In the genomic region with DNA sequence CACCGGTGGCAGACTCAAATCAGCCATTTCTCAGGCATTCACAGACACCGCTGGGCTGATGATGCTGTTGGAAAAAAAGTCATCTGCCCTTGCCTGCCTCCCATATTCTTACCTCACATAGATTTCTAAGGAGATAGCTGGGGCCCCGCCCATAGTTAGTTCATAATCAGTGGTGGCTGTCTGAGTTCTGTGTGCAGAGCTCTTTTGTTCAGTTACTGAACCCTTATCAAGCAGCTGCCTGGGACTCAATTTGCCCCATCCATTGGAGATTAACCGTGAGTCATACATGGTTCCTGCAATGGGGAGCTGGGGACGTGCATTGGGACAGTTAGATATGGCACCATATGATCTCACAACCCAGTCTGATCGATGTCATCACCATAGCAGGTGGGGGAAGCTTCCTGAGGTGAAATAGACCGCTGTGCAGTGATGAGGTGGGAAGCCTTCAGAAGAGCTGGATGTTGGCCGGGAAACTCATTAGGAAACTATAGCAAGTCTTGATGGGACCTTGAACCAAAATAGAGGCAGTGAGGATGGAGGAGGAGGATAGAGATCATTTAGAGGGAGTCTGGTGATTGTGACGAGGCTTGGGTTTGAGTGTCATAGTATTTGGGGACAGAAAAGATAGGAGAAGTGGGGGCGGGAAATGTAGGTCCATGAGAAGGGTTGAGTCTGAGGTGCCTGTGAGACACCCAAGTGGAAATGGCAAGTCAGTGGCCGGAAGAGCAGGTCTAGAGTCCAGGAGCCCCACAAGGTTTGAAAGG, we compare ENCODE assay signal across 25 cellular contexts.
DNase-seq lines count a peak whose midpoint lies in the region; ATAC-seq and TF ChIP-seq lines count a peak whose summit lies in the region.
"Had no signal": no experiment of that assay in that cellular context is flagged by ENCODE, and none has a peak within 500 bp of the region (broad histone marks: within the 10 kb centered on the region; RNA-seq: fewer than 3 reads in every experiment).

No MANE protein-coding gene starts in this region.

- no peaks in the 10 kb centered on the region for H3K27me3 ChIP-seq in CD8-positive, alpha-beta memory T cell (ENCODE audit: insufficient read depth, low read length, poor library complexity, severe bottlenecking)
- no peaks in the 10 kb centered on the region for H3K27me3 ChIP-seq in hepatocyte
- H3K27me3 ChIP-seq: SJSA1 had no signal

- peak overlapping the region; percentile 38 for H3K27ac ChIP-seq in CD8-positive, alpha-beta memory T cell (ENCODE audit: low read depth, low read length)
- no peak overlapping the region for H3K27ac ChIP-seq in hepatocyte
- H3K27ac ChIP-seq: A549, SJSA1 had no signal

- WGBS in hepatocyte (ENCODE audit: low lambda C conversion rate, missing lambda C conversion rate), result 85% methylated on average over 11 of the region's 11 CpGs

- H3K9me2 ChIP-seq in hepatocyte (replicated peaks; ENCODE audit: insufficient read depth), result no peaks in the 10 kb centered on the region

- H2AFZ ChIP-seq in hepatocyte, result no peak overlapping the region
- H2AFZ ChIP-seq: GM23338 had no signal

- ATAC-seq in activated naive CD8-positive, alpha-beta T cell treated with anti-CD3 and anti-CD28 coated beads, Interleukin-2, amount 50 U/mL, for 24 hours, result peak; percentile 43
- no peak for ATAC-seq in left cardiac atrium
- ATAC-seq: A549, GM23338, Right ventricle myocardium inferior had no signal

- CTCF ChIA-PET in CD8-positive, alpha-beta memory T cell (lab: Charles Lee), result no interaction called here

- no peak for TF ChIP-seq CTCF in hepatocyte (IDR thresholded peaks at IDR 0.05; ENCODE audit: poor library complexity)

- H3K4me3 ChIP-seq in CD8-positive, alpha-beta memory T cell (ENCODE audit: low read length), result no peak overlapping the region
- no peak overlapping the region for H3K4me3 ChIP-seq in hepatocyte
- H3K4me3 ChIP-seq: A549, GM23338, HAP-1, SJSA1 had no signal

- H3K27ac Mint-ChIP-seq in activated naive CD8-positive, alpha-beta T cell treated with anti-CD3 and anti-CD28 coated beads, Interleukin-2, amount 50 U/mL, for 24 hours, result no peak overlapping the region
- H3K27ac Mint-ChIP-seq in activated naive CD8-positive, alpha-beta T cell treated with anti-CD3 and anti-CD28 coated beads for 36 hours, result no peak overlapping the region
- H3K27ac Mint-ChIP-seq in CD8-positive, alpha-beta memory T cell, result peak overlapping the region in 1 of 8 donors; percentile 36
- H3K27ac Mint-ChIP-seq: B cell; CD4-positive, alpha-beta T cell; GM23338 had no signal

- intact Hi-C loops in left cardiac atrium (cut with DNase I), result no loop called here

- POLR2A ChIA-PET in CD8-positive, alpha-beta memory T cell (lab: Charles Lee), result no interaction called here

- no peak overlapping the region for H3K4me3 Mint-ChIP-seq in activated naive CD8-positive, alpha-beta T cell treated with anti-CD3 and anti-CD28 coated beads, Interleukin-2, amount 50 U/mL, for 24 hours
- H3K4me3 Mint-ChIP-seq in activated naive CD8-positive, alpha-beta T cell treated with anti-CD3 and anti-CD28 coated beads for 36 hours, result no peak overlapping the region
- H3K4me3 Mint-ChIP-seq in CD8-positive, alpha-beta memory T cell, result no peak overlapping the region
- H3K4me3 Mint-ChIP-seq: B cell; CD4-positive, alpha-beta T cell; GM23338 had no signal

- DNase-seq in activated naive CD8-positive, alpha-beta T cell treated with anti-CD3 and anti-CD28 coated beads, Interleukin-2, amount 50 U/mL, for 24 hours, result no peak
- no peak for DNase-seq in activated naive CD8-positive, alpha-beta T cell treated with anti-CD3 and anti-CD28 coated beads for 36 hours
- DNase-seq in CD8-positive, alpha-beta memory T cell, result no peak
- DNase-seq in OCI-M2 (lab: John Stamatoyannopoulos, UW; ENCODE audit: unreplicated experiment), result peak; percentile 52
- peak; percentile 24 for DNase-seq in hepatocyte (ENCODE audit: low spot score)
- DNase-seq in NOMO-1 treated with DMSO at 0.1 percent for 48 hours (lab: John Stamatoyannopoulos, UW; ENCODE audit: unreplicated experiment), result no peak
- DNase-seq in activated effector memory CD4-positive, alpha-beta T cell treated with anti-CD3 and anti-CD28 coated beads, Interleukin-2, amount 50 U/mL, for 16 hours, result no peak
- no peak for DNase-seq in left cardiac atrium
- DNase-seq: CD4-positive, alpha-beta T cell; DND-41; IMR-90; NCI-H1105; NCI-H1694; NCI-H2081; NCI-H2171; NCI-H345; NCI-H524; NCI-H774; NK-92 treated with Interleukin-12 subunit alpha and Interleukin-12 subunit beta, amount 100 ng/mL, for 24 hours had no signal

- H3K36me3 Mint-ChIP-seq in activated naive CD8-positive, alpha-beta T cell treated with anti-CD3 and anti-CD28 coated beads, Interleukin-2, amount 50 U/mL, for 24 hours (ENCODE audit: low read depth), result peaks cover 2% of the 10 kb centered on the region
- H3K36me3 Mint-ChIP-seq in activated naive CD8-positive, alpha-beta T cell treated with anti-CD3 and anti-CD28 coated beads for 36 hours, result no peaks in the 10 kb centered on the region
- no peaks in the 10 kb centered on the region for H3K36me3 Mint-ChIP-seq in CD8-positive, alpha-beta memory T cell

- no peaks in the 10 kb centered on the region for H3K9me3 Mint-ChIP-seq in activated naive CD8-positive, alpha-beta T cell treated with anti-CD3 and anti-CD28 coated beads, Interleukin-2, amount 50 U/mL, for 24 hours
- H3K9me3 Mint-ChIP-seq in activated naive CD8-positive, alpha-beta T cell treated with anti-CD3 and anti-CD28 coated beads for 36 hours, result no peaks in the 10 kb centered on the region
- H3K9me3 Mint-ChIP-seq in CD8-positive, alpha-beta memory T cell, result no peaks in the 10 kb centered on the region
- H3K9me3 Mint-ChIP-seq: CD4-positive, alpha-beta T cell; GM23338 had no signal

- no peaks in the 10 kb centered on the region for H3K4me1 ChIP-seq in CD8-positive, alpha-beta memory T cell (ENCODE audit: insufficient read depth, low read length)
- H3K4me1 ChIP-seq in hepatocyte (ENCODE audit: insufficient read depth), result no peaks in the 10 kb centered on the region
- H3K4me1 ChIP-seq: A549, HAP-1, SJSA1 had no signal

- H3K79me2 ChIP-seq in hepatocyte, result no peaks in the 10 kb centered on the region

- H3K4me1 Mint-ChIP-seq in activated naive CD8-positive, alpha-beta T cell treated with anti-CD3 and anti-CD28 coated beads, Interleukin-2, amount 50 U/mL, for 24 hours, result peaks cover 9% of the 10 kb centered on the region
- H3K4me1 Mint-ChIP-seq in activated naive CD8-positive, alpha-beta T cell treated with anti-CD3 and anti-CD28 coated beads for 36 hours, result peaks cover 6% of the 10 kb centered on the region
- H3K4me1 Mint-ChIP-seq in CD8-positive, alpha-beta memory T cell, result peaks cover 3 to 18% (median 10%) of the 10 kb centered on the region in 3 donors
- H3K4me1 Mint-ChIP-seq: B cell had no signal

- H3K4me2 ChIP-seq in hepatocyte, result no peak overlapping the region
- H3K4me2 ChIP-seq: A549, GM23338 had no signal

- H3K9me3 ChIP-seq in CD8-positive, alpha-beta memory T cell (ENCODE audit: low read length), result no peaks in the 10 kb centered on the region
- no peaks in the 10 kb centered on the region for H3K9me3 ChIP-seq in hepatocyte (ENCODE audit: low read depth)
- H3K9me3 ChIP-seq: A549, HAP-1, SJSA1 had no signal

- no peaks in the 10 kb centered on the region for H3K36me3 ChIP-seq in CD8-positive, alpha-beta memory T cell (ENCODE audit: insufficient read depth, low read length)
- H3K36me3 ChIP-seq in hepatocyte (replicated peaks; ENCODE audit: insufficient read depth, low read depth), result no peaks in the 10 kb centered on the region

- peaks cover 4% of the 10 kb centered on the region for H3K27me3 Mint-ChIP-seq in activated naive CD8-positive, alpha-beta T cell treated with anti-CD3 and anti-CD28 coated beads, Interleukin-2, amount 50 U/mL, for 24 hours
- H3K27me3 Mint-ChIP-seq in activated naive CD8-positive, alpha-beta T cell treated with anti-CD3 and anti-CD28 coated beads for 36 hours, result no peaks in the 10 kb centered on the region
- H3K27me3 Mint-ChIP-seq in CD8-positive, alpha-beta memory T cell, result peaks cover 6 to 11% of the 10 kb centered on the region in 2 donors
- H3K27me3 Mint-ChIP-seq: B cell; CD4-positive, alpha-beta T cell had no signal

- no peaks in the 10 kb centered on the region for H4K20me1 ChIP-seq in hepatocyte (ENCODE audit: insufficient read depth, poor library complexity, severe bottlenecking)

Comparison
In these comparisons a context has a peak if more than half of its experiments do, and no peak if none do; other contexts are left out.
1. DNase-seq: peak in OCI-M2 (single experiment) and hepatocyte (single experiment); none in activated naive CD8-positive, alpha-beta T cell treated with anti-CD3 and anti-CD28 coated beads, Interleukin-2, amount 50 U/mL, for 24 hours (single experiment), activated naive CD8-positive, alpha-beta T cell treated with anti-CD3 and anti-CD28 coated beads for 36 hours (single experiment), CD8-positive, alpha-beta memory T cell (0 of 5), NOMO-1 treated with DMSO at 0.1 percent for 48 hours (single experiment), activated effector memory CD4-positive, alpha-beta T cell treated with anti-CD3 and anti-CD28 coated beads, Interleukin-2, amount 50 U/mL, for 16 hours (single experiment) and left cardiac atrium (single experiment).